Comparison of ENCODE assay signal across 9 cellular contexts in the genomic region with DNA sequence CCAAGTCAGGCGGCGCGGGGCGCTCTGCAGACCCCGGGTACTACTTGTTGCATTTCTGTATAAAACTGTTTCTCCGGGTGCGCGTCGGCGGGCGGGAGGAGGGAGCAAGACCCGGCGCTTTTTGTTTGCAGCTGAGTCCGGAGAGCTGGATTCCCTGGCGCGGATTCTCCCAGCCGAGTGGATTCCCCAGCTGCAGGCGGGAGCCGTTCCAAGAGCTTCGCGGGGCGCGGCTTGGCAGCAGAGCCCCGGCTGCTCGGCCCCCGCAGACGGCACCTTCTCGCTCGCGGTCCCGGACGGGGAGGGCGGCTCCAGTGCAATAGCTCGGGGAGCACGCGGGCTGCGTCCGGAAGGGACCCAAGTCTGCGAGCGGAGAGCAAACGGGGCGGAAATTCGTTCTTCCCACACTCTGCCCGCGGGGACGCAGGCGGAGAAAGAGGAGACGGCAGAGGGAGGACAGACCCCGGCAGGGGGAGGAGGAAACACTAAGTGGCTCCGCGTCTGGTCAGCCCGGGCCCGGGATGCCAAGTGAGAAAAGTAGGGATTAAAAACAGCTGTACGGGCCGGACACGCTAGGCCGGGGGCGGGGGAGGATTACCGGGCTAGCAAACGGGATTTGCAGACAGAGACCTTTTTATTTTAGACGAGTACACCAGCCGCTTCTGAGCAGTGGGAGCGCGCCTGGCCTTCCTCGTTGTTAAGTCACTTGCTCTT. TPM values are rescaled to one million over a fixed set of nuclear protein-coding genes. Genes with fewer than 3 reads are reported as not detected.
DNase-seq lines count a peak whose midpoint lies in the region; ATAC-seq and TF ChIP-seq lines count a peak whose summit lies in the region.
"Had no signal": no experiment of that assay in that cellular context is flagged by ENCODE, and none has a peak within 500 bp of the region (broad histone marks: within the 10 kb centered on the region; RNA-seq: fewer than 3 reads in every experiment).

A gene with protein sequence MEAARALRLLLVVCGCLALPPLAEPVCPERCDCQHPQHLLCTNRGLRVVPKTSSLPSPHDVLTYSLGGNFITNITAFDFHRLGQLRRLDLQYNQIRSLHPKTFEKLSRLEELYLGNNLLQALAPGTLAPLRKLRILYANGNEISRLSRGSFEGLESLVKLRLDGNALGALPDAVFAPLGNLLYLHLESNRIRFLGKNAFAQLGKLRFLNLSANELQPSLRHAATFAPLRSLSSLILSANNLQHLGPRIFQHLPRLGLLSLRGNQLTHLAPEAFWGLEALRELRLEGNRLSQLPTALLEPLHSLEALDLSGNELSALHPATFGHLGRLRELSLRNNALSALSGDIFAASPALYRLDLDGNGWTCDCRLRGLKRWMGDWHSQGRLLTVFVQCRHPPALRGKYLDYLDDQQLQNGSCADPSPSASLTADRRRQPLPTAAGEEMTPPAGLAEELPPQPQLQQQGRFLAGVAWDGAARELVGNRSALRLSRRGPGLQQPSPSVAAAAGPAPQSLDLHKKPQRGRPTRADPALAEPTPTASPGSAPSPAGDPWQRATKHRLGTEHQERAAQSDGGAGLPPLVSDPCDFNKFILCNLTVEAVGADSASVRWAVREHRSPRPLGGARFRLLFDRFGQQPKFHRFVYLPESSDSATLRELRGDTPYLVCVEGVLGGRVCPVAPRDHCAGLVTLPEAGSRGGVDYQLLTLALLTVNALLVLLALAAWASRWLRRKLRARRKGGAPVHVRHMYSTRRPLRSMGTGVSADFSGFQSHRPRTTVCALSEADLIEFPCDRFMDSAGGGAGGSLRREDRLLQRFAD (minus strand): TSS at position 96 of the 711 bp plus-strand sequence. CDS start 284 bp downstream, outside the sequence.

- peaks cover 12 to 58% (median 40%) of the 10 kb centered on the region in 9 donors for H3K4me1 ChIP-seq in heart right ventricle

- no peaks in the 10 kb centered on the region for H3K9me3 ChIP-seq in heart right ventricle

- WGBS in heart right ventricle, 2 donors, result 6% methylated on average over 65 of the region's 65 CpGs

- peak within 1 kb of the TSS; percentile 37 to 83 (median 69) for H3K27ac ChIP-seq in heart right ventricle

- peak; percentile 18 for DNase-seq in stimulated activated CD4-positive, alpha-beta T cell treated with anti-CD3 and anti-CD28 coated beads, Interleukin-15, amount 100 ng/mL, for 24 hours
- DNase-seq in stimulated activated CD4-positive, alpha-beta T cell treated with anti-CD3 and anti-CD28 coated beads, Interleukin-2, amount 100 ng/mL, for 48 hours, result no peak
- DNase-seq in amniotic epithelial cell (ENCODE audit: low read depth), result peak; percentile 68
- peak; percentile 89 for DNase-seq in heart right ventricle
- peak; percentile 31 for DNase-seq in occipital lobe (lab: John Stamatoyannopoulos, UW)
- no peak for DNase-seq in stimulated activated CD8-positive, alpha-beta memory T cell treated with anti-CD3 and anti-CD28 coated beads, Interleukin-4, amount 100 ng/mL, for 48 hours
- DNase-seq in NOMO-1 treated with dmso at 0.1 percent for 144 hours (lab: John Stamatoyannopoulos, UW; ENCODE audit: unreplicated experiment), result no peak

- peak; percentile 59 to 85 (median 78) for ATAC-seq in heart right ventricle
- no peak for ATAC-seq in GM19395 (IDR thresholded peaks at IDR 0.05; ENCODE audit: unreplicated experiment)
- ATAC-seq: GM12878 had no signal

- peak within 1 kb of the TSS; percentile 49 to 69 (median 62) for H3K4me3 ChIP-seq in heart right ventricle
- H3K4me3 ChIP-seq: GM12878 had no signal

- intact Hi-C loops in heart right ventricle (cut with DNase I), result loop anchor here in 9 of 10 donors (5.0 to 10.0 kb wide), 6 partner anchors 34 to 274 kb away; no protein-coding TSS in a partner anchor

- no peaks in the 10 kb centered on the region for H3K36me3 ChIP-seq in heart right ventricle

- TF ChIP-seq CTCF in heart right ventricle (IDR thresholded peaks at IDR 0.05), result peak in 2 of 9 donors; percentile 9 to 15

- peaks cover 0 to 60% (median 0%) of the 10 kb centered on the region in 7 donors for H3K27me3 ChIP-seq in heart right ventricle

RNA-seq across cellular contexts. Expression of the gene that starts here (rescaled TPM):
- total RNA-seq in heart right ventricle (1 to 10 TPM; 1.1 to 5.9 (median 2.9) TPM), occipital lobe (10.9 TPM)
- 1 to 10 TPM in 1 of 2 donors, under 1 TPM in 1; 0.59 to 1.6 TPM for polyA plus RNA-seq in heart right ventricle
- total RNA-seq: GM12878 had no signal
- polyA plus RNA-seq: GM12878 had no signal

Comparison
In these comparisons a context has a peak if more than half of its experiments do, and no peak if none do; other contexts are left out.
1. DNase-seq: peak in stimulated activated CD4-positive, alpha-beta T cell treated with anti-CD3 and anti-CD28 coated beads, Interleukin-15, amount 100 ng/mL, for 24 hours (single experiment), amniotic epithelial cell (single experiment), heart right ventricle (2 of 2) and occipital lobe (single experiment); none in stimulated activated CD4-positive, alpha-beta T cell treated with anti-CD3 and anti-CD28 coated beads, Interleukin-2, amount 100 ng/mL, for 48 hours (0 of 2), stimulated activated CD8-positive, alpha-beta memory T cell treated with anti-CD3 and anti-CD28 coated beads, Interleukin-4, amount 100 ng/mL, for 48 hours (single experiment) and NOMO-1 treated with dmso at 0.1 percent for 144 hours (single experiment).